In the genomic region with DNA sequence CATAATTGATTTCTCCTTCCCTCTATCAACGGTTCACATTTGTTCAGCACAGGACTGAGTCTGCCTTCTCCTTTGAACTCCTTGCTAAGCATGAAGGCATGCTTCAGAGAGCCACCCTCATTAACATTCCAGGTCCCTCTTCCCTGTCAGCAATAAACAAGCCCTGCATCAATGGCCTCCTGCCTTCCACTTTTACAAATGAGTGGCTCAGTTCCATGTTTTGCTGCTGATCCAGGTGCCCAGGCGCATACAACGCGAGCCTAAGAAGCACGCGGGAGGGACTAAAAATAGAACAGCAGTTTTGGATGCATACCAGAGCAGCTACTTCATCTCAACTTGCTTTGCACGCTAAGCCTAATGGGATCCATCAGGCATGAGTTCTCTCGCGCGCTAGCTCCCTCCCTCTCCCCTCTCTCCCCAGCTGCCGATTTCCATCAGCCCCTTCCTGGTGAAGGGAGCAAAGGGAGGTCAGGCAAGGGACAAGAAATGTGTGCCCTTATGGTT, we compare ENCODE assay signal across 1 cellular context.
TF ChIP-seq lines count a peak whose summit lies in the region.

No MANE protein-coding gene starts in this region.

TF ChIP-seq in HEK293, 187 proteins besides CTCF, POLR2A, EP300 and RAD21 (continued from another document and continues in another):
- TF ChIP-seq, protein P1, sequence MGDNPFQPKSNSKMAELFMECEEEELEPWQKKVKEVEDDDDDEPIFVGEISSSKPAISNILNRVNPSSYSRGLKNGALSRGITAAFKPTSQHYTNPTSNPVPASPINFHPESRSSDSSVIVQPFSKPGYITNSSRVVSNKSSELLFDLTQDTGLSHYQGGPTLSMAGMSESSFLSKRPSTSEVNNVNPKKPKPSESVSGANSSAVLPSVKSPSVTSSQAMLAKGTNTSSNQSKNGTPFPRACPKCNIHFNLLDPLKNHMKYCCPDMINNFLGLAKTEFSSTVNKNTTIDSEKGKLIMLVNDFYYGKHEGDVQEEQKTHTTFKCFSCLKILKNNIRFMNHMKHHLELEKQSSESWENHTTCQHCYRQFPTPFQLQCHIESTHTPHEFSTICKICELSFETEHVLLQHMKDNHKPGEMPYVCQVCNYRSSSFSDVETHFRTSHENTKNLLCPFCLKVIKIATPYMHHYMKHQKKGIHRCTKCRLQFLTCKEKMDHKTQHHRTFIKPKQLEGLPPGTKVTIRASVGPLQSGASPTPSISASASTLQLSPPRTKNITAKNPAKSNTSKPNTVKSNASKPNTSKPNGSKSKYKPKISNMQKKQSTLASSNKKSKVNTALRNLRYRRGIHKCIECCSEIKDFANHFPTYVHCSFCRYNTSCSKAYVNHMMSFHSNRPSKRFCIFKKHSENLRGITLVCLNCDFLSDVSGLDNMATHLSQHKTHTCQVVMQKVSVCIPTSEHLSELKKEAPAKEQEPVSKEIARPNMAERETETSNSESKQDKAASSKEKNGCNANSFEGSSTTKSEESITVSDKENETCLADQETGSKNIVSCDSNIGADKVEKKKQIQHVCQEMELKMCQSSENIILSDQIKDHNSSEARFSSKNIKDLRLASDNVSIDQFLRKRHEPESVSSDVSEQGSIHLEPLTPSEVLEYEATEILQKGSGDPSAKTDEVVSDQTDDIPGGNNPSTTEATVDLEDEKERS (tag by site-specific recombination; IDR thresholded peaks at IDR 0.05): peak; percentile 85; the same call in 1 of the 2 replicates
- TF ChIP-seq ZNF426 (tag by site-specific recombination; IDR thresholded peaks at IDR 0.05) (no peak), SCRT1 (tag by site-specific recombination; IDR thresholded peaks at IDR 0.05; ENCODE audit: borderline replicate concordance) (no peak), RBAK (tag by site-specific recombination; IDR thresholded peaks at IDR 0.05) (no peak), TRIM28 (IDR thresholded peaks at IDR 0.05; ENCODE audit: borderline replicate concordance, low read length) (peak; percentile 99), ZNF624 (tag by site-specific recombination; IDR thresholded peaks at IDR 0.05) (no peak; the same call in 1 of the 2 replicates), ZNF785 (tag by site-specific recombination; IDR thresholded peaks at IDR 0.05) (no peak; the same call in 1 of the 2 replicates), REPIN1 (tag by site-specific recombination; IDR thresholded peaks at IDR 0.05; ENCODE audit: low read depth) (no peak), KLF1 (tag by site-specific recombination; IDR thresholded peaks at IDR 0.05) (peak; percentile 39; the same call in 1 of the 2 replicates), KLF10 (tag by site-specific recombination; IDR thresholded peaks at IDR 0.05) (peak; percentile 80), OVOL3 (tag by site-specific recombination; IDR thresholded peaks at IDR 0.05) (0 out of 2 replicates have a peak, but pooled peaks have one; percentile 27), ZNF248 (tag by site-specific recombination; IDR thresholded peaks at IDR 0.05) (no peak), ZSCAN16 (tag by site-specific recombination; IDR thresholded peaks at IDR 0.05) (no peak), ZNF791 (tag by site-specific recombination; IDR thresholded peaks at IDR 0.05) (no peak), ZBTB21 (tag by site-specific recombination; IDR thresholded peaks at IDR 0.05) (peak; percentile 54), ZNF777 (tag by site-specific recombination; IDR thresholded peaks at IDR 0.05; ENCODE audit: borderline replicate concordance) (no peak), ZFP41 (tag by site-specific recombination; IDR thresholded peaks at IDR 0.05; ENCODE audit: borderline replicate concordance) (no peak), GLI2 (tag by site-specific recombination; IDR thresholded peaks at IDR 0.05; ENCODE audit: borderline replicate concordance, low read depth) (no peak; the same call in 1 of the 2 replicates), ZNF391 (tag by site-specific recombination; IDR thresholded peaks at IDR 0.05; ENCODE audit: borderline replicate concordance, low read depth) (0 out of 2 replicates have a peak, but pooled peaks have one; percentile 54), ZNF629 (tag by site-specific recombination; IDR thresholded peaks at IDR 0.05) (peak; percentile 91), GLIS2 (tag by site-specific recombination; IDR thresholded peaks at IDR 0.05) (no peak; the same call in 1 of the 2 replicates), ZNF76 (tag by site-specific recombination; IDR thresholded peaks at IDR 0.05; ENCODE audit: borderline replicate concordance, low read depth) (peak; percentile 68), ZNF19 (tag by site-specific recombination; IDR thresholded peaks at IDR 0.05; ENCODE audit: low read depth) (no peak), ZNF266 (tag by site-specific recombination; IDR thresholded peaks at IDR 0.05; ENCODE audit: low read depth) (peak; percentile 74; the same call in 1 of the 2 replicates), ZNF138 (tag by site-specific recombination; IDR thresholded peaks at IDR 0.05; ENCODE audit: borderline replicate concordance) (no peak), ZNF416 (tag by site-specific recombination; IDR thresholded peaks at IDR 0.05) (no peak), SP7 (tag by site-specific recombination; IDR thresholded peaks at IDR 0.05) (peak; percentile 96), ZNF544 (tag by site-specific recombination; IDR thresholded peaks at IDR 0.05) (no peak), SP3 (tag by site-specific recombination; IDR thresholded peaks at IDR 0.05) (peak; percentile 48), ZNF2 (tag by site-specific recombination; IDR thresholded peaks at IDR 0.05) (peak; percentile 86), OSR2 (tag by site-specific recombination; IDR thresholded peaks at IDR 0.05) (peak; percentile 96), ZNF600 (tag by site-specific recombination; IDR thresholded peaks at IDR 0.05) (peak; percentile 97)
- TF ChIP-seq, protein P2, sequence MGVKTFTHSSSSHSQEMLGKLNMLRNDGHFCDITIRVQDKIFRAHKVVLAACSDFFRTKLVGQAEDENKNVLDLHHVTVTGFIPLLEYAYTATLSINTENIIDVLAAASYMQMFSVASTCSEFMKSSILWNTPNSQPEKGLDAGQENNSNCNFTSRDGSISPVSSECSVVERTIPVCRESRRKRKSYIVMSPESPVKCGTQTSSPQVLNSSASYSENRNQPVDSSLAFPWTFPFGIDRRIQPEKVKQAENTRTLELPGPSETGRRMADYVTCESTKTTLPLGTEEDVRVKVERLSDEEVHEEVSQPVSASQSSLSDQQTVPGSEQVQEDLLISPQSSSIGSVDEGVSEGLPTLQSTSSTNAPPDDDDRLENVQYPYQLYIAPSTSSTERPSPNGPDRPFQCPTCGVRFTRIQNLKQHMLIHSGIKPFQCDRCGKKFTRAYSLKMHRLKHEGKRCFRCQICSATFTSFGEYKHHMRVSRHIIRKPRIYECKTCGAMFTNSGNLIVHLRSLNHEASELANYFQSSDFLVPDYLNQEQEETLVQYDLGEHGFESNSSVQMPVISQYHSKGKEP (tag by site-specific recombination; IDR thresholded peaks at IDR 0.05): peak; percentile 95
- TF ChIP-seq, protein P3, sequence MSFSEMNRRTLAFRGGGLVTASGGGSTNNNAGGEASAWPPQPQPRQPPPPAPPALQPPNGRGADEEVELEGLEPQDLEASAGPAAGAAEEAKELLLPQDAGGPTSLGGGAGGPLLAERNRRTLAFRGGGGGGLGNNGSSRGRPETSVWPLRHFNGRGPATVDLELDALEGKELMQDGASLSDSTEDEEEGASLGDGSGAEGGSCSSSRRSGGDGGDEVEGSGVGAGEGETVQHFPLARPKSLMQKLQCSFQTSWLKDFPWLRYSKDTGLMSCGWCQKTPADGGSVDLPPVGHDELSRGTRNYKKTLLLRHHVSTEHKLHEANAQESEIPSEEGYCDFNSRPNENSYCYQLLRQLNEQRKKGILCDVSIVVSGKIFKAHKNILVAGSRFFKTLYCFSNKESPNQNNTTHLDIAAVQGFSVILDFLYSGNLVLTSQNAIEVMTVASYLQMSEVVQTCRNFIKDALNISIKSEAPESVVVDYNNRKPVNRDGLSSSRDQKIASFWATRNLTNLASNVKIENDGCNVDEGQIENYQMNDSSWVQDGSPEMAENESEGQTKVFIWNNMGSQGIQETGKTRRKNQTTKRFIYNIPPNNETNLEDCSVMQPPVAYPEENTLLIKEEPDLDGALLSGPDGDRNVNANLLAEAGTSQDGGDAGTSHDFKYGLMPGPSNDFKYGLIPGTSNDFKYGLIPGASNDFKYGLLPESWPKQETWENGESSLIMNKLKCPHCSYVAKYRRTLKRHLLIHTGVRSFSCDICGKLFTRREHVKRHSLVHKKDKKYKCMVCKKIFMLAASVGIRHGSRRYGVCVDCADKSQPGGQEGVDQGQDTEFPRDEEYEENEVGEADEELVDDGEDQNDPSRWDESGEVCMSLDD (tag by site-specific recombination; IDR thresholded peaks at IDR 0.05): no peak
- TF ChIP-seq, protein P4, sequence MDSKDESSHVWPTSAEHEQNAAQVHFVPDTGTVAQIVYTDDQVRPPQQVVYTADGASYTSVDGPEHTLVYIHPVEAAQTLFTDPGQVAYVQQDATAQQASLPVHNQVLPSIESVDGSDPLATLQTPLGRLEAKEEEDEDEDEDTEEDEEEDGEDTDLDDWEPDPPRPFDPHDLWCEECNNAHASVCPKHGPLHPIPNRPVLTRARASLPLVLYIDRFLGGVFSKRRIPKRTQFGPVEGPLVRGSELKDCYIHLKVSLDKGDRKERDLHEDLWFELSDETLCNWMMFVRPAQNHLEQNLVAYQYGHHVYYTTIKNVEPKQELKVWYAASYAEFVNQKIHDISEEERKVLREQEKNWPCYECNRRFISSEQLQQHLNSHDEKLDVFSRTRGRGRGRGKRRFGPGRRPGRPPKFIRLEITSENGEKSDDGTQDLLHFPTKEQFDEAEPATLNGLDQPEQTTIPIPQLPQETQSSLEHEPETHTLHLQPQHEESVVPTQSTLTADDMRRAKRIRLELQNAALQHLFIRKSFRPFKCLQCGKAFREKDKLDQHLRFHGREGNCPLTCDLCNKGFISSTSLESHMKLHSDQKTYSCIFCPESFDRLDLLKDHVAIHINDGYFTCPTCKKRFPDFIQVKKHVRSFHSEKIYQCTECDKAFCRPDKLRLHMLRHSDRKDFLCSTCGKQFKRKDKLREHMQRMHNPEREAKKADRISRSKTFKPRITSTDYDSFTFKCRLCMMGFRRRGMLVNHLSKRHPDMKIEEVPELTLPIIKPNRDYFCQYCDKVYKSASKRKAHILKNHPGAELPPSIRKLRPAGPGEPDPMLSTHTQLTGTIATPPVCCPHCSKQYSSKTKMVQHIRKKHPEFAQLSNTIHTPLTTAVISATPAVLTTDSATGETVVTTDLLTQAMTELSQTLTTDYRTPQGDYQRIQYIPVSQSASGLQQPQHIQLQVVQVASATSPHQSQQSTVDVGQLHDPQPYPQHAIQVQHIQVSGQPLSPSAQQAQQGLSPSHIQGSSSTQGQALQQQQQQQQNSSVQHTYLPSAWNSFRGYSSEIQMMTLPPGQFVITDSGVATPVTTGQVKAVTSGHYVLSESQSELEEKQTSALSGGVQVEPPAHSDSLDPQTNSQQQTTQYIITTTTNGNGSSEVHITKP (tag by site-specific recombination; IDR thresholded peaks at IDR 0.05): peak; percentile 86
- TF ChIP-seq, protein P5, sequence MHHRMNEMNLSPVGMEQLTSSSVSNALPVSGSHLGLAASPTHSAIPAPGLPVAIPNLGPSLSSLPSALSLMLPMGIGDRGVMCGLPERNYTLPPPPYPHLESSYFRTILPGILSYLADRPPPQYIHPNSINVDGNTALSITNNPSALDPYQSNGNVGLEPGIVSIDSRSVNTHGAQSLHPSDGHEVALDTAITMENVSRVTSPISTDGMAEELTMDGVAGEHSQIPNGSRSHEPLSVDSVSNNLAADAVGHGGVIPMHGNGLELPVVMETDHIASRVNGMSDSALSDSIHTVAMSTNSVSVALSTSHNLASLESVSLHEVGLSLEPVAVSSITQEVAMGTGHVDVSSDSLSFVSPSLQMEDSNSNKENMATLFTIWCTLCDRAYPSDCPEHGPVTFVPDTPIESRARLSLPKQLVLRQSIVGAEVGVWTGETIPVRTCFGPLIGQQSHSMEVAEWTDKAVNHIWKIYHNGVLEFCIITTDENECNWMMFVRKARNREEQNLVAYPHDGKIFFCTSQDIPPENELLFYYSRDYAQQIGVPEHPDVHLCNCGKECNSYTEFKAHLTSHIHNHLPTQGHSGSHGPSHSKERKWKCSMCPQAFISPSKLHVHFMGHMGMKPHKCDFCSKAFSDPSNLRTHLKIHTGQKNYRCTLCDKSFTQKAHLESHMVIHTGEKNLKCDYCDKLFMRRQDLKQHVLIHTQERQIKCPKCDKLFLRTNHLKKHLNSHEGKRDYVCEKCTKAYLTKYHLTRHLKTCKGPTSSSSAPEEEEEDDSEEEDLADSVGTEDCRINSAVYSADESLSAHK (tag by site-specific recombination; IDR thresholded peaks at IDR 0.05): peak; percentile 66
- TF ChIP-seq, protein P6, sequence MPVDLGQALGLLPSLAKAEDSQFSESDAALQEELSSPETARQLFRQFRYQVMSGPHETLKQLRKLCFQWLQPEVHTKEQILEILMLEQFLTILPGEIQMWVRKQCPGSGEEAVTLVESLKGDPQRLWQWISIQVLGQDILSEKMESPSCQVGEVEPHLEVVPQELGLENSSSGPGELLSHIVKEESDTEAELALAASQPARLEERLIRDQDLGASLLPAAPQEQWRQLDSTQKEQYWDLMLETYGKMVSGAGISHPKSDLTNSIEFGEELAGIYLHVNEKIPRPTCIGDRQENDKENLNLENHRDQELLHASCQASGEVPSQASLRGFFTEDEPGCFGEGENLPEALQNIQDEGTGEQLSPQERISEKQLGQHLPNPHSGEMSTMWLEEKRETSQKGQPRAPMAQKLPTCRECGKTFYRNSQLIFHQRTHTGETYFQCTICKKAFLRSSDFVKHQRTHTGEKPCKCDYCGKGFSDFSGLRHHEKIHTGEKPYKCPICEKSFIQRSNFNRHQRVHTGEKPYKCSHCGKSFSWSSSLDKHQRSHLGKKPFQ (tag by site-specific recombination; IDR thresholded peaks at IDR 0.05): no peak
- TF ChIP-seq, protein P7, sequence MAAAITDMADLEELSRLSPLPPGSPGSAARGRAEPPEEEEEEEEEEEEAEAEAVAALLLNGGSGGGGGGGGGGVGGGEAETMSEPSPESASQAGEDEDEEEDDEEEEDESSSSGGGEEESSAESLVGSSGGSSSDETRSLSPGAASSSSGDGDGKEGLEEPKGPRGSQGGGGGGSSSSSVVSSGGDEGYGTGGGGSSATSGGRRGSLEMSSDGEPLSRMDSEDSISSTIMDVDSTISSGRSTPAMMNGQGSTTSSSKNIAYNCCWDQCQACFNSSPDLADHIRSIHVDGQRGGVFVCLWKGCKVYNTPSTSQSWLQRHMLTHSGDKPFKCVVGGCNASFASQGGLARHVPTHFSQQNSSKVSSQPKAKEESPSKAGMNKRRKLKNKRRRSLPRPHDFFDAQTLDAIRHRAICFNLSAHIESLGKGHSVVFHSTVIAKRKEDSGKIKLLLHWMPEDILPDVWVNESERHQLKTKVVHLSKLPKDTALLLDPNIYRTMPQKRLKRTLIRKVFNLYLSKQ (tag by site-specific recombination; IDR thresholded peaks at IDR 0.05; ENCODE audit: borderline replicate concordance): no peak
- TF ChIP-seq, protein P8, sequence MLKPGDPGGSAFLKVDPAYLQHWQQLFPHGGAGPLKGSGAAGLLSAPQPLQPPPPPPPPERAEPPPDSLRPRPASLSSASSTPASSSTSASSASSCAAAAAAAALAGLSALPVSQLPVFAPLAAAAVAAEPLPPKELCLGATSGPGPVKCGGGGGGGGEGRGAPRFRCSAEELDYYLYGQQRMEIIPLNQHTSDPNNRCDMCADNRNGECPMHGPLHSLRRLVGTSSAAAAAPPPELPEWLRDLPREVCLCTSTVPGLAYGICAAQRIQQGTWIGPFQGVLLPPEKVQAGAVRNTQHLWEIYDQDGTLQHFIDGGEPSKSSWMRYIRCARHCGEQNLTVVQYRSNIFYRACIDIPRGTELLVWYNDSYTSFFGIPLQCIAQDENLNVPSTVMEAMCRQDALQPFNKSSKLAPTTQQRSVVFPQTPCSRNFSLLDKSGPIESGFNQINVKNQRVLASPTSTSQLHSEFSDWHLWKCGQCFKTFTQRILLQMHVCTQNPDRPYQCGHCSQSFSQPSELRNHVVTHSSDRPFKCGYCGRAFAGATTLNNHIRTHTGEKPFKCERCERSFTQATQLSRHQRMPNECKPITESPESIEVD (tag by site-specific recombination; IDR thresholded peaks at IDR 0.05): no peak; the same call in 1 of the 2 replicates
